ENCODE assay signal across 1 cellular context in the genomic region with DNA sequence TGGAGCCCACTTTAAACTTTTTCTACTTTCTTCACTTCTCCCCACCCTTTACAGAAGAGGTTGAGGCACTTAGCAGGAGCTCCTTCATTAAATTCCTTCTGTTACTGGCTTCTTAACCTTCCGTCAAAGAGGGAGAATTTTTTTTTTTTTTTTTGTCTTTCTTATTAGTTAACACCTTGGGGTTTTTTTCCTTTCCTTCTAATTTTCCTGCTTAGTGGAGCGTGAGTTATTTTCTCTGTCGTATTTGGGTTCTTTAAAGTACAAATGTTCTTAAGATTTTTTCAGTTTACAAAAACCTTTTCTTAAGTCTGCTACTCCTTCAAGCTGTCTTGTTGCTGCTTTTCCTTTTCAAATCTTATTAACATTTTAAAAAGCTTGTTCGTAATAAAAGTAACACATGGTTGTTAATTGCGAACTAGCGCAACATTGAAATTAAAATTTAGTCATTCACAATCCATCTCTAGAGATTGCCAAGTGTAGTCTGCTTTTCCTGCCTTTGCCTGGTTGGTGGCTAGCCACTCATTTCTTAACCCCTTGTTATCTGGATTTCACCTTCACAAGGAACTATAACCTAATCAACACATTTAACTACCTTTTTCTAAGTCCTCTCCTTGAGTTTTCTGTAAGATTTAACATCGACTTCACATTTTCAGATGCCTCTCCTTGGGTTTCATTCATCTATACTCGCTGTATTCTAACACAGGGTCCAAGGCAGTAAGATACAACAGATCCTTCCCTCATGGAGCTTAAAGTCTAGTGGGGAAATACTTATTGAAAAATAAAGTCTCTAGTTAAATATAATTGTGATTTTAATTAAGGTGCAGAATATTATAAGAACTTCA.
TF ChIP-seq lines count a peak whose summit lies in the region.

No MANE protein-coding gene starts in this region.

TF ChIP-seq in K562, 482 proteins besides CTCF, POLR2A, EP300 and RAD21 (continued from another document):
- TF ChIP-seq, protein P1, sequence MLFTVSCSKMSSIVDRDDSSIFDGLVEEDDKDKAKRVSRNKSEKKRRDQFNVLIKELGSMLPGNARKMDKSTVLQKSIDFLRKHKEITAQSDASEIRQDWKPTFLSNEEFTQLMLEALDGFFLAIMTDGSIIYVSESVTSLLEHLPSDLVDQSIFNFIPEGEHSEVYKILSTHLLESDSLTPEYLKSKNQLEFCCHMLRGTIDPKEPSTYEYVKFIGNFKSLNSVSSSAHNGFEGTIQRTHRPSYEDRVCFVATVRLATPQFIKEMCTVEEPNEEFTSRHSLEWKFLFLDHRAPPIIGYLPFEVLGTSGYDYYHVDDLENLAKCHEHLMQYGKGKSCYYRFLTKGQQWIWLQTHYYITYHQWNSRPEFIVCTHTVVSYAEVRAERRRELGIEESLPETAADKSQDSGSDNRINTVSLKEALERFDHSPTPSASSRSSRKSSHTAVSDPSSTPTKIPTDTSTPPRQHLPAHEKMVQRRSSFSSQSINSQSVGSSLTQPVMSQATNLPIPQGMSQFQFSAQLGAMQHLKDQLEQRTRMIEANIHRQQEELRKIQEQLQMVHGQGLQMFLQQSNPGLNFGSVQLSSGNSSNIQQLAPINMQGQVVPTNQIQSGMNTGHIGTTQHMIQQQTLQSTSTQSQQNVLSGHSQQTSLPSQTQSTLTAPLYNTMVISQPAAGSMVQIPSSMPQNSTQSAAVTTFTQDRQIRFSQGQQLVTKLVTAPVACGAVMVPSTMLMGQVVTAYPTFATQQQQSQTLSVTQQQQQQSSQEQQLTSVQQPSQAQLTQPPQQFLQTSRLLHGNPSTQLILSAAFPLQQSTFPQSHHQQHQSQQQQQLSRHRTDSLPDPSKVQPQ (CRISPR knock-in tag; IDR thresholded peaks at IDR 0.05; ENCODE audit: borderline replicate concordance), result no peak
- TF ChIP-seq, protein P2, sequence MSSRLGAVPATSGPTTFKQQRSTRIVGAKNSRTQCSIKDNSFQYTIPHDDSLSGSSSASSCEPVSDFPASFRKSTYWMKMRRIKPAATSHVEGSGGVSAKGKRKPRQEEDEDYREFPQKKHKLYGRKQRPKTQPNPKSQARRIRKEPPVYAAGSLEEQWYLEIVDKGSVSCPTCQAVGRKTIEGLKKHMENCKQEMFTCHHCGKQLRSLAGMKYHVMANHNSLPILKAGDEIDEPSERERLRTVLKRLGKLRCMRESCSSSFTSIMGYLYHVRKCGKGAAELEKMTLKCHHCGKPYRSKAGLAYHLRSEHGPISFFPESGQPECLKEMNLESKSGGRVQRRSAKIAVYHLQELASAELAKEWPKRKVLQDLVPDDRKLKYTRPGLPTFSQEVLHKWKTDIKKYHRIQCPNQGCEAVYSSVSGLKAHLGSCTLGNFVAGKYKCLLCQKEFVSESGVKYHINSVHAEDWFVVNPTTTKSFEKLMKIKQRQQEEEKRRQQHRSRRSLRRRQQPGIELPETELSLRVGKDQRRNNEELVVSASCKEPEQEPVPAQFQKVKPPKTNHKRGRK (tag; IDR thresholded peaks at IDR 0.05), result peak; percentile 37; the same call in 1 of the 2 replicates
- peak; percentile 21; the same call in 1 of the 2 replicates for TF ChIP-seq GATAD2B (IDR thresholded peaks at IDR 0.05; ENCODE audit: borderline replicate concordance)
- no peak for TF ChIP-seq CBX1 (IDR thresholded peaks at IDR 0.05; ENCODE audit: low read depth)
- peak; percentile 67 for TF ChIP-seq TRIM28 (IDR thresholded peaks at IDR 0.05)
- no peak for TF ChIP-seq TRIM24 (IDR thresholded peaks at IDR 0.05)
- no peak for TF ChIP-seq HMG20B (CRISPR knock-in tag; IDR thresholded peaks at IDR 0.05)
- no peak for TF ChIP-seq MTA3 (IDR thresholded peaks at IDR 0.05; ENCODE audit: borderline replicate concordance)
- TF ChIP-seq ZC3H11A (IDR thresholded peaks at IDR 0.05; ENCODE audit: low read depth, low read length), result no peak
- TF ChIP-seq MTA1 (IDR thresholded peaks at IDR 0.05; ENCODE audit: borderline replicate concordance), result peak; percentile 44; the same call in 1 of the 2 replicates
- no peak for TF ChIP-seq POLR2B (IDR thresholded peaks at IDR 0.05; ENCODE audit: low read depth, partially characterized antibody)
- TF ChIP-seq NFIX (CRISPR knock-in tag; IDR thresholded peaks at IDR 0.05; ENCODE audit: low read depth), result no peak
- TF ChIP-seq FOXP1 (CRISPR knock-in tag; IDR thresholded peaks at IDR 0.05), result no peak
- no peak for TF ChIP-seq TOE1 (IDR thresholded peaks at IDR 0.05; ENCODE audit: borderline replicate concordance)
- TF ChIP-seq TOE1 (CRISPR knock-in tag; IDR thresholded peaks at IDR 0.05; ENCODE audit: borderline replicate concordance, low read depth), result no peak
- TF ChIP-seq RBM39 (optimal IDR thresholded peaks at IDR 0.05; ENCODE audit: low read depth, low read length), result no peak
- no peak for TF ChIP-seq TFAM (CRISPR knock-in tag; conservative IDR thresholded peaks at IDR 0.05)
- no peak for TF ChIP-seq ZKSCAN1 (IDR thresholded peaks at IDR 0.05; ENCODE audit: low read depth, low read length)
- TF ChIP-seq GATAD2A (IDR thresholded peaks at IDR 0.05), result peak; percentile 67; the same call in 1 of the 2 replicates
- no peak for TF ChIP-seq ZNF23 (CRISPR knock-in tag; IDR thresholded peaks at IDR 0.05)
- no peak for TF ChIP-seq MECOM (CRISPR knock-in tag; IDR thresholded peaks at IDR 0.05)
- TF ChIP-seq MEIS2 (IDR thresholded peaks at IDR 0.05; ENCODE audit: partially characterized antibody), result no peak
- TF ChIP-seq, protein P3, sequence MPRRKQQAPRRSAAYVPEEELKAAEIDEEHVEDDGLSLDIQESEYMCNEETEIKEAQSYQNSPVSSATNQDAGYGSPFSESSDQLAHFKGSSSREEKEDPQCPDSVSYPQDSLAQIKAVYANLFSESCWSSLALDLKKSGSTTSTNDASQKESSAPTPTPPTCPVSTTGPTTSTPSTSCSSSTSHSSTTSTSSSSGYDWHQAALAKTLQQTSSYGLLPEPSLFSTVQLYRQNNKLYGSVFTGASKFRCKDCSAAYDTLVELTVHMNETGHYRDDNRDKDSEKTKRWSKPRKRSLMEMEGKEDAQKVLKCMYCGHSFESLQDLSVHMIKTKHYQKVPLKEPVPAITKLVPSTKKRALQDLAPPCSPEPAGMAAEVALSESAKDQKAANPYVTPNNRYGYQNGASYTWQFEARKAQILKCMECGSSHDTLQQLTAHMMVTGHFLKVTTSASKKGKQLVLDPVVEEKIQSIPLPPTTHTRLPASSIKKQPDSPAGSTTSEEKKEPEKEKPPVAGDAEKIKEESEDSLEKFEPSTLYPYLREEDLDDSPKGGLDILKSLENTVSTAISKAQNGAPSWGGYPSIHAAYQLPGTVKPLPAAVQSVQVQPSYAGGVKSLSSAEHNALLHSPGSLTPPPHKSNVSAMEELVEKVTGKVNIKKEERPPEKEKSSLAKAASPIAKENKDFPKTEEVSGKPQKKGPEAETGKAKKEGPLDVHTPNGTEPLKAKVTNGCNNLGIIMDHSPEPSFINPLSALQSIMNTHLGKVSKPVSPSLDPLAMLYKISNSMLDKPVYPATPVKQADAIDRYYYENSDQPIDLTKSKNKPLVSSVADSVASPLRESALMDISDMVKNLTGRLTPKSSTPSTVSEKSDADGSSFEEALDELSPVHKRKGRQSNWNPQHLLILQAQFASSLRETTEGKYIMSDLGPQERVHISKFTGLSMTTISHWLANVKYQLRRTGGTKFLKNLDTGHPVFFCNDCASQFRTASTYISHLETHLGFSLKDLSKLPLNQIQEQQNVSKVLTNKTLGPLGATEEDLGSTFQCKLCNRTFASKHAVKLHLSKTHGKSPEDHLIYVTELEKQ (CRISPR knock-in tag; IDR thresholded peaks at IDR 0.05), result no peak
- TF ChIP-seq, protein P4, sequence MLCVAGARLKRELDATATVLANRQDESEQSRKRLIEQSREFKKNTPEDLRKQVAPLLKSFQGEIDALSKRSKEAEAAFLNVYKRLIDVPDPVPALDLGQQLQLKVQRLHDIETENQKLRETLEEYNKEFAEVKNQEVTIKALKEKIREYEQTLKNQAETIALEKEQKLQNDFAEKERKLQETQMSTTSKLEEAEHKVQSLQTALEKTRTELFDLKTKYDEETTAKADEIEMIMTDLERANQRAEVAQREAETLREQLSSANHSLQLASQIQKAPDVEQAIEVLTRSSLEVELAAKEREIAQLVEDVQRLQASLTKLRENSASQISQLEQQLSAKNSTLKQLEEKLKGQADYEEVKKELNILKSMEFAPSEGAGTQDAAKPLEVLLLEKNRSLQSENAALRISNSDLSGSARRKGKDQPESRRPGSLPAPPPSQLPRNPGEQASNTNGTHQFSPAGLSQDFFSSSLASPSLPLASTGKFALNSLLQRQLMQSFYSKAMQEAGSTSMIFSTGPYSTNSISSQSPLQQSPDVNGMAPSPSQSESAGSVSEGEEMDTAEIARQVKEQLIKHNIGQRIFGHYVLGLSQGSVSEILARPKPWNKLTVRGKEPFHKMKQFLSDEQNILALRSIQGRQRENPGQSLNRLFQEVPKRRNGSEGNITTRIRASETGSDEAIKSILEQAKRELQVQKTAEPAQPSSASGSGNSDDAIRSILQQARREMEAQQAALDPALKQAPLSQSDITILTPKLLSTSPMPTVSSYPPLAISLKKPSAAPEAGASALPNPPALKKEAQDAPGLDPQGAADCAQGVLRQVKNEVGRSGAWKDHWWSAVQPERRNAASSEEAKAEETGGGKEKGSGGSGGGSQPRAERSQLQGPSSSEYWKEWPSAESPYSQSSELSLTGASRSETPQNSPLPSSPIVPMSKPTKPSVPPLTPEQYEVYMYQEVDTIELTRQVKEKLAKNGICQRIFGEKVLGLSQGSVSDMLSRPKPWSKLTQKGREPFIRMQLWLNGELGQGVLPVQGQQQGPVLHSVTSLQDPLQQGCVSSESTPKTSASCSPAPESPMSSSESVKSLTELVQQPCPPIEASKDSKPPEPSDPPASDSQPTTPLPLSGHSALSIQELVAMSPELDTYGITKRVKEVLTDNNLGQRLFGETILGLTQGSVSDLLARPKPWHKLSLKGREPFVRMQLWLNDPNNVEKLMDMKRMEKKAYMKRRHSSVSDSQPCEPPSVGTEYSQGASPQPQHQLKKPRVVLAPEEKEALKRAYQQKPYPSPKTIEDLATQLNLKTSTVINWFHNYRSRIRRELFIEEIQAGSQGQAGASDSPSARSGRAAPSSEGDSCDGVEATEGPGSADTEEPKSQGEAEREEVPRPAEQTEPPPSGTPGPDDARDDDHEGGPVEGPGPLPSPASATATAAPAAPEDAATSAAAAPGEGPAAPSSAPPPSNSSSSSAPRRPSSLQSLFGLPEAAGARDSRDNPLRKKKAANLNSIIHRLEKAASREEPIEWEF (CRISPR knock-in tag; IDR thresholded peaks at IDR 0.05), result no peak
- no peak for TF ChIP-seq RBM22 (IDR thresholded peaks at IDR 0.05; ENCODE audit: low read depth, low read length, poor library complexity, severe bottlenecking)
- no peak for TF ChIP-seq SRSF9 (IDR thresholded peaks at IDR 0.05; ENCODE audit: borderline replicate concordance, low read depth, low read length)
- TF ChIP-seq, protein P5, sequence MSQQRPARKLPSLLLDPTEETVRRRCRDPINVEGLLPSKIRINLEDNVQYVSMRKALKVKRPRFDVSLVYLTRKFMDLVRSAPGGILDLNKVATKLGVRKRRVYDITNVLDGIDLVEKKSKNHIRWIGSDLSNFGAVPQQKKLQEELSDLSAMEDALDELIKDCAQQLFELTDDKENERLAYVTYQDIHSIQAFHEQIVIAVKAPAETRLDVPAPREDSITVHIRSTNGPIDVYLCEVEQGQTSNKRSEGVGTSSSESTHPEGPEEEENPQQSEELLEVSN (IDR thresholded peaks at IDR 0.05; ENCODE audit: borderline replicate concordance in 1 of 2, extremely low read depth in 1 of 2, insufficient read depth in 1 of 2, insufficient read length in 1 of 2, low read depth in 1 of 2, low read length in 1 of 2, poor library complexity in 1 of 2, severe bottlenecking in 1 of 2), result no peak
- no peak for TF ChIP-seq PHB2 (IDR thresholded peaks at IDR 0.05; ENCODE audit: low read depth)
- TF ChIP-seq CREB1 (IDR thresholded peaks at IDR 0.05), result no peak
- TF ChIP-seq CREB1 (CRISPR knock-in tag; IDR thresholded peaks at IDR 0.05), result no peak
